Comparison of ENCODE assay signal across 11 cellular contexts in the genomic region with DNA sequence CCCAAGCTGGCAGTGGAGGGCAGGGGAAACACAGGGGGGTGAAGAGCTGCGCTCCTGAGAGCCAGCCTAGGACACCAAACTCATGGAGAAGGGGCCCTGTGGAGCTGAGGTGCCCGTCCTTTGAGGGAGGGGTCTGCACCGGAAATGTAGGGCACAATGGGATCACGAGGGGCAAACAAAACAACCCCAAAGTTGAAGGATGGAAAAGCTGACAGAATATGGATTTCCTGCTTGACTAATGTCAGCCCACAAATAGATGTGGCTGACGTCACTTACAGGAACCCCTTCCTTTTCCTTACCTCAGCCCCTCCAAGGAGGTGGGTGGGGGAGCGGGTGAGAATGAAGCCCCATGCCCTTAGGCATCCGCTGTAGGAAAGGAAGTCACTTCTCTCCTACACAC.
DNase-seq lines count a peak whose midpoint lies in the region; ATAC-seq and TF ChIP-seq lines count a peak whose summit lies in the region.
"Had no signal": no experiment of that assay in that cellular context is flagged by ENCODE, and none has a peak within 500 bp of the region (broad histone marks: within the 10 kb centered on the region; RNA-seq: fewer than 3 reads in every experiment).

No MANE protein-coding gene starts in this region.

- H3K36me3 Mint-ChIP-seq in CD8-positive, alpha-beta T cell, result no peaks in the 10 kb centered on the region
- H3K36me3 Mint-ChIP-seq in activated CD8-positive, alpha-beta T cell treated with anti-CD3 and anti-CD28 coated beads, Interleukin-2, amount 10 ng/mL, durations not matched to agents 7 days and 5 days (ENCODE audit: low read depth), result no peaks in the 10 kb centered on the region

- POLR2A ChIA-PET in CD8-positive, alpha-beta T cell (lab: Charles Lee), result interaction anchor here (1.1 kb wide), 1 partner anchor 11 kb away, joined by 3 read pairs; no protein-coding TSS in a partner anchor
- POLR2A ChIA-PET in activated CD8-positive, alpha-beta T cell treated with anti-CD3 and anti-CD28 coated beads, Interleukin-2, amount 10 ng/mL, durations not matched to agents 7 days and 5 days (lab: Charles Lee), result interaction anchor here (0.9 to 1.2 kb wide), 2 partner anchors 9 to 11 kb away, joined by 3 read pairs; no protein-coding TSS in a partner anchor

- H3K27ac Mint-ChIP-seq in CD8-positive, alpha-beta T cell, result peak overlapping the region; percentile 39
- H3K27ac Mint-ChIP-seq in activated CD8-positive, alpha-beta T cell treated with anti-CD3 and anti-CD28 coated beads, Interleukin-2, amount 10 ng/mL, durations not matched to agents 7 days and 5 days, result peak overlapping the region; percentile 82

- H3K9me3 ChIP-seq in CD8-positive, alpha-beta T cell (ENCODE audit: low read length), result no peaks in the 10 kb centered on the region
- no peaks in the 10 kb centered on the region for H3K9me3 ChIP-seq in prostate gland
- H3K9me3 ChIP-seq: lower lobe of right lung had no signal

- H3K36me3 ChIP-seq in CD8-positive, alpha-beta T cell (ENCODE audit: insufficient read depth, low read length), result no peaks in the 10 kb centered on the region
- no peaks in the 10 kb centered on the region for H3K36me3 ChIP-seq in prostate gland
- H3K36me3 ChIP-seq: cardiac muscle cell, lower lobe of right lung had no signal

- peaks cover 27% of the 10 kb centered on the region for H3K4me1 Mint-ChIP-seq in CD8-positive, alpha-beta T cell (ENCODE audit: low read depth)
- peaks cover 51% of the 10 kb centered on the region for H3K4me1 Mint-ChIP-seq in activated CD8-positive, alpha-beta T cell treated with anti-CD3 and anti-CD28 coated beads, Interleukin-2, amount 10 ng/mL, durations not matched to agents 7 days and 5 days (ENCODE audit: low read depth)

- H3K27me3 Mint-ChIP-seq in CD8-positive, alpha-beta T cell (ENCODE audit: low read depth), result peaks cover 2% of the 10 kb centered on the region
- H3K27me3 Mint-ChIP-seq in activated CD8-positive, alpha-beta T cell treated with anti-CD3 and anti-CD28 coated beads, Interleukin-2, amount 10 ng/mL, durations not matched to agents 7 days and 5 days (ENCODE audit: low read depth), result peaks cover 16% of the 10 kb centered on the region

- no peaks in the 10 kb centered on the region for H3K9me3 Mint-ChIP-seq in CD8-positive, alpha-beta T cell
- no peaks in the 10 kb centered on the region for H3K9me3 Mint-ChIP-seq in activated CD8-positive, alpha-beta T cell treated with anti-CD3 and anti-CD28 coated beads, Interleukin-2, amount 10 ng/mL, durations not matched to agents 7 days and 5 days (ENCODE audit: insufficient read depth)

- peak; percentile 67 for ATAC-seq in CD8-positive, alpha-beta T cell
- ATAC-seq in activated CD8-positive, alpha-beta T cell treated with anti-CD3 and anti-CD28 coated beads, Interleukin-2, amount 10 ng/mL, durations not matched to agents 7 days and 5 days, result peak; percentile 57
- ATAC-seq: lower lobe of right lung had no signal

- peaks cover 13% of the 10 kb centered on the region for H3K4me1 ChIP-seq in CD8-positive, alpha-beta T cell (ENCODE audit: insufficient read depth, low read length)
- H3K4me1 ChIP-seq in prostate gland (replicated peaks), result no peaks in the 10 kb centered on the region

- in situ Hi-C loops in GM13976 (cut with MboI; ENCODE audit: low sequenced_read_pairs, unreplicated experiment), result no loop called here

- H3K27ac ChIP-seq in CD8-positive, alpha-beta T cell (ENCODE audit: low read depth, low read length), result no peak overlapping the region
- no peak overlapping the region for H3K27ac ChIP-seq in prostate gland
- H3K27ac ChIP-seq: cardiac muscle cell, lower lobe of right lung had no signal

- intact Hi-C loops in CD8-positive, alpha-beta T cell (cut with DNase I, micrococcal nuclease), result no loop called here
- intact Hi-C loops in prostate gland (cut with DNase I), result no loop called here

- H3K4me3 Mint-ChIP-seq in CD8-positive, alpha-beta T cell, result peak overlapping the region; percentile 45
- H3K4me3 Mint-ChIP-seq in activated CD8-positive, alpha-beta T cell treated with anti-CD3 and anti-CD28 coated beads, Interleukin-2, amount 10 ng/mL, durations not matched to agents 7 days and 5 days, result peak overlapping the region; percentile 44

- CTCF ChIA-PET in CD8-positive, alpha-beta T cell (lab: Charles Lee), result interaction anchor here (1.1 to 5.4 kb wide), 9 partner anchors 11 to 279 kb away, joined by 4 to 39 read pairs (median 14); no protein-coding TSS in a partner anchor
- CTCF ChIA-PET in activated CD8-positive, alpha-beta T cell treated with anti-CD3 and anti-CD28 coated beads, Interleukin-2, amount 10 ng/mL, durations not matched to agents 7 days and 5 days (lab: Charles Lee), result interaction anchor here (3.4 to 5.8 kb wide), 5 partner anchors 10 to 199 kb away, joined by 17 to 72 read pairs (median 35); no protein-coding TSS in a partner anchor

- peak in 6 of 7 experiments; percentile 17 to 70 (median 50) for DNase-seq in CD8-positive, alpha-beta T cell
- peak; percentile 75 for DNase-seq in activated CD8-positive, alpha-beta T cell treated with anti-CD3 and anti-CD28 coated beads, Interleukin-2, amount 10 ng/mL, durations not matched to agents 7 days and 5 days
- peak; percentile 40 for DNase-seq in central memory CD4-positive, alpha-beta T cell
- DNase-seq in stimulated activated CD4-positive, alpha-beta T cell treated with anti-CD3 and anti-CD28 coated beads, Interleukin-4, amount 100 ng/mL, for 48 hours (ENCODE audit: low read depth in 2 of 2), result peak; percentile 50 to 67
- DNase-seq in cortex of kidney (lab: John Stamatoyannopoulos, UW) (no peak), GM13976 (ENCODE audit: low spot score) (no peak), GM19240 (ENCODE audit: insufficient read length, low spot score) (no peak), prostate gland (ENCODE audit: low spot score) (no peak)
- DNase-seq: lower lobe of right lung, NCI-H1105 had no signal

- H3K4me3 ChIP-seq in CD8-positive, alpha-beta T cell (ENCODE audit: low read depth, low read length), result no peak overlapping the region
- no peak overlapping the region for H3K4me3 ChIP-seq in prostate gland
- H3K4me3 ChIP-seq: cardiac muscle cell, lower lobe of right lung had no signal

- no peaks in the 10 kb centered on the region for H3K27me3 ChIP-seq in CD8-positive, alpha-beta T cell (ENCODE audit: insufficient read depth, low read length)
- H3K27me3 ChIP-seq in prostate gland (replicated peaks; ENCODE audit: insufficient read depth), result no peaks in the 10 kb centered on the region

- no peak for TF ChIP-seq CTCF in CD8-positive, alpha-beta T cell (IDR thresholded peaks at IDR 0.05)
- no peak for TF ChIP-seq CTCF in GM13976 (IDR thresholded peaks at IDR 0.05; ENCODE audit: borderline replicate concordance, control extremely low read depth, extremely low read depth, insufficient read depth, missing control alignments)
- no peak for TF ChIP-seq CTCF in prostate gland (IDR thresholded peaks at IDR 0.05)

- 79% methylated on average over 7 of the region's 7 CpGs for WGBS in prostate gland

- TF ChIP-seq POLR2A in prostate gland (IDR thresholded peaks at IDR 0.05), result no peak

Comparison
In these comparisons a context has a peak if more than half of its experiments do, and no peak if none do; other contexts are left out.
1. DNase-seq: peak in CD8-positive, alpha-beta T cell (6 of 7), activated CD8-positive, alpha-beta T cell treated with anti-CD3 and anti-CD28 coated beads, Interleukin-2, amount 10 ng/mL, durations not matched to agents 7 days and 5 days (single experiment), central memory CD4-positive, alpha-beta T cell (single experiment) and stimulated activated CD4-positive, alpha-beta T cell treated with anti-CD3 and anti-CD28 coated beads, Interleukin-4, amount 100 ng/mL, for 48 hours (2 of 2); none in cortex of kidney (single experiment), GM13976 (single experiment), GM19240 (single experiment) and prostate gland (single experiment).